Comparison of ENCODE assay signal across 8 cellular contexts in genomic region chrX:16445166-16445752, GRCh38.
A peak's percentile ranks its signal among the peaks of the same experiment; 100 is the strongest.
DNase-seq lines count a peak whose midpoint lies in the region; ATAC-seq and TF ChIP-seq lines count a peak whose summit lies in the region.

No MANE protein-coding gene starts in this region.

- peak; percentile 1 for DNase-seq in NCI-H2196 (lab: John Stamatoyannopoulos, UW; ENCODE audit: unreplicated experiment)
- no peak for DNase-seq in NCI-H2196 treated with DMSO at 0.1 percent for 48 hours (lab: John Stamatoyannopoulos, UW; ENCODE audit: unreplicated experiment)
- peak; percentile 19 for DNase-seq in H4 (ENCODE audit: low spot score)
- DNase-seq in NCI-H2227 treated with DMSO at 0.1 percent for 48 hours (lab: John Stamatoyannopoulos, UW), result peak; percentile 34
- DNase-seq in activated CD8-positive, alpha-beta memory T cell treated with anti-CD3 and anti-CD28 coated beads, Interleukin-2, amount 50 U/mL, for 48 hours, result peak; percentile 48
- peak in 1 of 2 donors; percentile 36 for DNase-seq in foreskin fibroblast
- DNase-seq in stimulated activated CD4-positive, alpha-beta T cell treated with anti-CD3 and anti-CD28 coated beads, Interleukin-15, amount 100 ng/mL, for 24 hours, result peak; percentile 36

- TF ChIP-seq CTCF in foreskin fibroblast (IDR thresholded peaks at IDR 0.05; ENCODE audit: low read depth, low read length), result peak; percentile 60

- no peak for ATAC-seq in GM18873 (IDR thresholded peaks at IDR 0.05; ENCODE audit: low FRiP score, unreplicated experiment)

- no peak overlapping the region for H3K4me3 ChIP-seq in foreskin fibroblast (ENCODE audit: low read depth in 1 of 2, low read length in 2 of 2)
